In the genomic region with DNA sequence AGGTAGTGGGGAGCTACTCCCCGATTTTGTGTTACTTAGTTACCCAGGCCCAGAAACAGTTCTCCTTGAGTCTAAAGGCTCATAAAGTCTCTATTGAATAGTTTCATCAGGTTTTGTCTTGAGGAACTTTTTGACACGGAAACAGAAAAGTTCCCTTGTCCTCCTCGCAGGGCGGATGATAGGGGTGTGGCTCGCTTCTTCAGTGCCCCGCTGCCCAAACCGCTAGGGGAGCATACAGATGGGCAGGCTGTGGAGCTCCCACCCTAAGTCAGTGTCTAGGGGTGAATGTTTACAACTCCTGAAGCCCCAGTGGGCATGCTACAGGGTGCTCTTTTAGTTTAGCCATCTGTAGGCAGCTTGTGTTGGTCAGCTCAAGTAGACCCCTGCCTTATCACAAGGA, we compare ENCODE assay signal across 15 cellular contexts. TPM values are rescaled to one million over a fixed set of nuclear protein-coding genes. Genes with fewer than 3 reads are reported as not detected.
A peak's percentile ranks its signal among the peaks of the same experiment; 100 is the strongest.
DNase-seq lines count a peak whose midpoint lies in the region; ATAC-seq and TF ChIP-seq lines count a peak whose summit lies in the region.
"Had no signal": no experiment of that assay in that cellular context is flagged by ENCODE, and none has a peak within 500 bp of the region (broad histone marks: within the 10 kb centered on the region; RNA-seq: fewer than 3 reads in every experiment).

No MANE protein-coding gene starts in this region.

- no peak overlapping the region for H2BK120ac ChIP-seq in mesendoderm (ENCODE audit: low read depth, low read length)

- H3K56ac ChIP-seq in mesendoderm (ENCODE audit: low read length), result no peak overlapping the region

- no peaks in the 10 kb centered on the region for H3K79me2 ChIP-seq in mesendoderm (ENCODE audit: control insufficient read depth, insufficient read depth, low read length)
- no peaks in the 10 kb centered on the region for H3K79me2 ChIP-seq in MM.1S (ENCODE audit: low read length)

- H2AK5ac ChIP-seq in mesendoderm (ENCODE audit: low read length), result no peak overlapping the region

- POLR2A ChIA-PET in WTC11 (lab: Charles Lee), result no interaction called here
- POLR2A ChIA-PET in naive thymus-derived CD4-positive, alpha-beta T cell (lab: Charles Lee), result no interaction called here

- no peaks in the 10 kb centered on the region for H3K36me3 ChIP-seq in naive thymus-derived CD4-positive, alpha-beta T cell (ENCODE audit: control insufficient read depth in 2 of 3, insufficient read depth in 3 of 3, low read length in 3 of 3)
- no peaks in the 10 kb centered on the region for H3K36me3 ChIP-seq in mesendoderm (ENCODE audit: control insufficient read depth, insufficient read depth, low read length)
- H3K36me3 ChIP-seq in MM.1S (replicated peaks; ENCODE audit: insufficient read depth, low read length), result no peaks in the 10 kb centered on the region

- H3K9me3 ChIP-seq in naive thymus-derived CD4-positive, alpha-beta T cell (ENCODE audit: control insufficient read depth in 2 of 3, low read length in 3 of 3), result no peaks in the 10 kb centered on the region
- H3K9me3 ChIP-seq in MM.1S (replicated peaks; ENCODE audit: insufficient read depth, low read length), result no peaks in the 10 kb centered on the region

- H3K27me3 ChIP-seq in naive thymus-derived CD4-positive, alpha-beta T cell (ENCODE audit: control insufficient read depth in 2 of 2, insufficient read depth in 2 of 2, low read length in 2 of 2), result no peaks in the 10 kb centered on the region
- H3K27me3 ChIP-seq in mesendoderm (ENCODE audit: insufficient read depth, low read length, poor library complexity), result no peaks in the 10 kb centered on the region
- no peaks in the 10 kb centered on the region for H3K27me3 ChIP-seq in MM.1S (replicated peaks; ENCODE audit: insufficient read depth, low read length)

- no peak for DNase-seq in HFFc6
- no peak for DNase-seq in WTC11 (ENCODE audit: low spot score)
- DNase-seq in naive thymus-derived CD4-positive, alpha-beta T cell, result no peak
- no peak for DNase-seq in mesendoderm
- DNase-seq in MM.1S, result no peak
- no peak for DNase-seq in Right ventricle myocardium superior
- no peak for DNase-seq in NCI-H2196 treated with DMSO at 0.1 percent for 48 hours (lab: John Stamatoyannopoulos, UW; ENCODE audit: unreplicated experiment)
- DNase-seq: CD8-positive, alpha-beta memory T cell; NCI-H1417 treated with DMSO at 0.1 percent for 48 hours; NCI-H187; NCI-H510A had no signal

- H3K9ac ChIP-seq in mesendoderm (ENCODE audit: low read length) (no peak overlapping the region), MM.1S (ENCODE audit: low read length) (no peak overlapping the region)
- H3K9ac ChIP-seq: KMS-11 had no signal

- no CpG with 5 or more reads among the region's 7 CpGs for WGBS in mesendoderm (ENCODE audit: extremely low coverage, insufficient coverage, low lambda C conversion rate)

- no peak overlapping the region for H2AFZ ChIP-seq in MM.1S (ENCODE audit: low read length)

- no peak overlapping the region for H4K5ac ChIP-seq in mesendoderm (ENCODE audit: low read length)

- no peaks in the 10 kb centered on the region for H3K4me1 ChIP-seq in naive thymus-derived CD4-positive, alpha-beta T cell (ENCODE audit: control insufficient read depth in 2 of 2, insufficient read depth in 2 of 2, low read length in 2 of 2)
- H3K4me1 ChIP-seq in mesendoderm (ENCODE audit: control insufficient read depth, low read depth, low read length) (no peaks in the 10 kb centered on the region), MM.1S (ENCODE audit: low read length) (no peaks in the 10 kb centered on the region)

- H3K4me3 Mint-ChIP-seq in HFFc6, result peak overlapping the region; percentile 14; the same call in 1 of the 2 replicates
- H3K4me3 Mint-ChIP-seq in WTC11, result no peak overlapping the region
- H3K4me3 Mint-ChIP-seq in naive thymus-derived CD4-positive, alpha-beta T cell, result no peak overlapping the region
- H3K4me3 Mint-ChIP-seq: CD8-positive, alpha-beta memory T cell had no signal

- TF ChIP-seq CTCF in HFFc6 (IDR thresholded peaks at IDR 0.05) (no peak), WTC11 (IDR thresholded peaks at IDR 0.05) (no peak), MM.1S (IDR thresholded peaks at IDR 0.05; ENCODE audit: low read length) (no peak)

- H3K4me3 ChIP-seq in naive thymus-derived CD4-positive, alpha-beta T cell (ENCODE audit: low read length), result no peak overlapping the region
- H3K4me3 ChIP-seq in mesendoderm (ENCODE audit: low read length), result no peak overlapping the region
- no peak overlapping the region for H3K4me3 ChIP-seq in MM.1S (ENCODE audit: low read length)

- H3K27me3 Mint-ChIP-seq in HFFc6 (ENCODE audit: insufficient read depth), result no peaks in the 10 kb centered on the region; the same call in none of the 2 replicates
- no peaks in the 10 kb centered on the region for H3K27me3 Mint-ChIP-seq in WTC11 (ENCODE audit: low read depth)
- peaks cover 5 to 15% (median 8%) of the 10 kb centered on the region in 5 donors for H3K27me3 Mint-ChIP-seq in naive thymus-derived CD4-positive, alpha-beta T cell

- H3K36me3 Mint-ChIP-seq in HFFc6 (ENCODE audit: low read depth) (peaks cover 4% of the 10 kb centered on the region; the same call in 1 of the 2 replicates), WTC11 (peaks cover 12% of the 10 kb centered on the region)
- H3K36me3 Mint-ChIP-seq in naive thymus-derived CD4-positive, alpha-beta T cell, result no peaks in the 10 kb centered on the region
- H3K36me3 Mint-ChIP-seq: CD8-positive, alpha-beta memory T cell had no signal

- no peak overlapping the region for H3K18ac ChIP-seq in mesendoderm (ENCODE audit: low read length)

- H3K4me2 ChIP-seq in mesendoderm (ENCODE audit: low read length) (no peak overlapping the region), MM.1S (ENCODE audit: low read depth, low read length) (no peak overlapping the region)
- H3K4me2 ChIP-seq: KMS-11 had no signal

- H3K27ac Mint-ChIP-seq in HFFc6 (no peak overlapping the region), WTC11 (peak overlapping the region; percentile 79; the same call in 1 of the 2 replicates)
- no peak overlapping the region for H3K27ac Mint-ChIP-seq in naive thymus-derived CD4-positive, alpha-beta T cell
- H3K27ac Mint-ChIP-seq: CD8-positive, alpha-beta memory T cell had no signal

- CTCF ChIA-PET in WTC11 (lab: Charles Lee), result interaction anchor here (1.2 kb wide), 1 partner anchor 12 kb away, joined by 8 read pairs; no protein-coding TSS in a partner anchor
- CTCF ChIA-PET in naive thymus-derived CD4-positive, alpha-beta T cell (lab: Charles Lee), result no interaction called here

- H3K23ac ChIP-seq in mesendoderm (ENCODE audit: low read length), result no peak overlapping the region

- no peak overlapping the region for H2BK5ac ChIP-seq in mesendoderm (ENCODE audit: low read length)

- ATAC-seq in WTC11, result no peak
- ATAC-seq in naive thymus-derived CD4-positive, alpha-beta T cell, result peak; percentile 29
- no peak for ATAC-seq in Right ventricle myocardium superior (ENCODE audit: poor library complexity)
- ATAC-seq: SK-N-SH treated with all-trans-retinoic acid at 6 μM for 48 hours had no signal

- intact Hi-C loops in naive thymus-derived CD4-positive, alpha-beta T cell (cut with micrococcal nuclease), result no loop called here
- intact Hi-C loops in Right ventricle myocardium superior (cut with DNase I), result no loop called here

- H3K9me3 Mint-ChIP-seq in HFFc6, result peaks cover 5% of the 10 kb centered on the region; the same call in 1 of the 2 replicates
- peaks cover 16% of the 10 kb centered on the region for H3K9me3 Mint-ChIP-seq in WTC11
- peaks cover 0 to 2% (median 0%) of the 10 kb centered on the region in 11 donors for H3K9me3 Mint-ChIP-seq in naive thymus-derived CD4-positive, alpha-beta T cell
- H3K9me3 Mint-ChIP-seq: CD8-positive, alpha-beta memory T cell had no signal

- no peak overlapping the region for H3K4ac ChIP-seq in mesendoderm (ENCODE audit: low read depth, low read length)

- no peaks in the 10 kb centered on the region for H3K9me2 ChIP-seq in MM.1S (replicated peaks; ENCODE audit: insufficient read depth, low read length)

- no peaks in the 10 kb centered on the region for H4K20me1 ChIP-seq in MM.1S (ENCODE audit: insufficient read depth, low read length)

- no peak overlapping the region for H2BK15ac ChIP-seq in mesendoderm (replicated peaks; ENCODE audit: low read depth)

- no peaks in the 10 kb centered on the region for H3K79me1 ChIP-seq in mesendoderm (ENCODE audit: low read length)

- no peaks in the 10 kb centered on the region for H3F3A ChIP-seq in MM.1S (ENCODE audit: insufficient read depth, low read length)

- no peak overlapping the region for H4K8ac ChIP-seq in mesendoderm (ENCODE audit: low read depth, low read length)

- no peak overlapping the region for H3K27ac ChIP-seq in naive thymus-derived CD4-positive, alpha-beta T cell (ENCODE audit: low read depth, low read length)
- H3K27ac ChIP-seq in mesendoderm (ENCODE audit: low read depth, low read length) (no peak overlapping the region), MM.1S (ENCODE audit: low read length) (no peak overlapping the region)
- H3K27ac ChIP-seq: KMS-11 had no signal

- H3K4me1 Mint-ChIP-seq in HFFc6 (ENCODE audit: low read depth) (peaks cover 11% of the 10 kb centered on the region), WTC11 (peaks cover 5% of the 10 kb centered on the region)
- H3K4me1 Mint-ChIP-seq in naive thymus-derived CD4-positive, alpha-beta T cell, result no peaks in the 10 kb centered on the region
- H3K4me1 Mint-ChIP-seq: CD8-positive, alpha-beta memory T cell had no signal

TF ChIP-seq in WTC11, 78 proteins besides CTCF, POLR2A, EP300 and RAD21 (continues in another document):
- TF ChIP-seq GTF2I (CRISPR knock-in tag; conservative IDR thresholded peaks at IDR 0.05), result no peak
- TF ChIP-seq, protein P1, sequence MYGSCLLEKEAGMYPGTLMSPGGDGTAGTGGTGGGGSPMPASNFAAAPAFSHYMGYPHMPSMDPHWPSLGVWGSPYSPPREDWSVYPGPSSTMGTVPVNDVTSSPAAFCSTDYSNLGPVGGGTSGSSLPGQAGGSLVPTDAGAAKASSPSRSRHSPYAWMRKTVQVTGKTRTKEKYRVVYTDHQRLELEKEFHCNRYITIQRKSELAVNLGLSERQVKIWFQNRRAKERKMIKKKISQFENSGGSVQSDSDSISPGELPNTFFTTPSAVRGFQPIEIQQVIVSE (CRISPR knock-in tag; IDR thresholded peaks at IDR 0.05; ENCODE audit: borderline replicate concordance), result no peak

RNA-seq across cellular contexts. Expression of a gene that starts 33.5 kb away (rescaled TPM):
- total RNA-seq in HFFc6 (2021; fragmentation: NEBNext Ultra II Directional; extraction: Animal tissue kit (Norgen Biotek cat#: 25700)), result not detected
- total RNA-seq in WTC11 (2021) (not detected in 3 replicates), Right ventricle myocardium superior (77.5 TPM)
- total RNA-seq in naive thymus-derived CD4-positive, alpha-beta T cell, result not detected
- not detected for polyA plus RNA-seq in naive thymus-derived CD4-positive, alpha-beta T cell
- 1.0 TPM for polyA plus RNA-seq in mesendoderm (2013, experiment 1 of 2)
- 1.1 TPM for polyA plus RNA-seq in mesendoderm (2013, experiment 2 of 2)
- total RNA-seq: CD8-positive, alpha-beta memory T cell; H1 had no signal
- polyA plus RNA-seq: CD8-positive, alpha-beta memory T cell; IMR-90 had no signal

Comparison
In these comparisons a context has a peak if more than half of its experiments do, and no peak if none do; other contexts are left out.
1. RNA of a gene that starts 33.5 kb away (total RNA-seq): 77.5 TPM in Right ventricle myocardium superior (single experiment); not detected in WTC11, not detected in HFFc6 and not detected in naive thymus-derived CD4-positive, alpha-beta T cell; every median in the first group is over 10 times any median in the second.